In genomic region chr12:116125981-116126566, GRCh38 we compare ENCODE assay signal across 15 cellular contexts.
A peak's percentile ranks its signal among the peaks of the same experiment; 100 is the strongest.
DNase-seq lines count a peak whose midpoint lies in the region; ATAC-seq and TF ChIP-seq lines count a peak whose summit lies in the region.
"Had no signal": no experiment of that assay in that cellular context is flagged by ENCODE, and none has a peak within 500 bp of the region (broad histone marks: within the 10 kb centered on the region; RNA-seq: fewer than 3 reads in every experiment).

No MANE protein-coding gene starts in this region.

- H3K36me3 ChIP-seq in HEK293 (ENCODE audit: control insufficient read depth in 2 of 2, insufficient read depth in 1 of 2, low read length in 2 of 2) (no peaks in the 10 kb centered on the region), neural progenitor cell (no peaks in the 10 kb centered on the region)
- H3K36me3 ChIP-seq: tibial nerve had no signal

- H3K36me3 Mint-ChIP-seq in neural progenitor cell (no peaks in the 10 kb centered on the region), T-cell (no peaks in the 10 kb centered on the region)

- ATAC-seq in esophagus mucosa (peak; percentile 54), GM19035 (IDR thresholded peaks at IDR 0.05; ENCODE audit: unreplicated experiment) (no peak), T-cell (replicated peaks in 1 of 4) (no peak)
- ATAC-seq: activated CD4-positive, CD25-positive, alpha-beta regulatory T cell treated with anti-CD3 and anti-CD28 coated beads, Interleukin-2, amount 50 U/mL, for 24 hours had no signal

- H3K9me3 ChIP-seq in HEK293 (ENCODE audit: control insufficient read depth, insufficient read depth, low read depth, low read length) (no peaks in the 10 kb centered on the region), neural progenitor cell (ENCODE audit: low read depth) (no peaks in the 10 kb centered on the region)
- H3K9me3 ChIP-seq: tibial nerve had no signal

- H3K27ac Mint-ChIP-seq in neural progenitor cell (no peak overlapping the region), T-cell (no peak overlapping the region)

- no peak overlapping the region for H3K27ac ChIP-seq in HEK293 (ENCODE audit: extremely low read depth, low read depth, low read length)
- H3K27ac ChIP-seq in neural progenitor cell, result peak overlapping the region; percentile 61

- H3K4me3 ChIP-seq in HEK293 (ENCODE audit: low read depth, low read length) (no peak overlapping the region), neural progenitor cell (no peak overlapping the region)
- H3K4me3 ChIP-seq: tibial nerve had no signal

- H3K4me1 Mint-ChIP-seq in neural progenitor cell, result peaks cover 74% of the 10 kb centered on the region
- peaks cover 81 to 90% (median 86%) of the 10 kb centered on the region in 3 donors for H3K4me1 Mint-ChIP-seq in T-cell

- DNase-seq in NCI-H226, result peak; percentile 31
- peak; percentile 24 for DNase-seq in neural progenitor cell (ENCODE audit: low spot score)
- no peak for DNase-seq in cerebellar cortex (ENCODE audit: low spot score)
- DNase-seq in T-cell, result no peak
- DNase-seq: COR-L47, dermis blood vessel endothelial cell, left cardiac atrium, NCI-H1048, NCI-H524 treated with DMSO at 0.1 percent for 48 hours had no signal

- H4K20me1 ChIP-seq in neural progenitor cell (ENCODE audit: low read depth), result peaks cover 96% of the 10 kb centered on the region

- H3K4me3 Mint-ChIP-seq in neural progenitor cell (no peak overlapping the region), T-cell (no peak overlapping the region)
- H3K4me3 Mint-ChIP-seq: neural crest cell had no signal

- H3K9me3 Mint-ChIP-seq in neural progenitor cell (no peaks in the 10 kb centered on the region), T-cell (no peaks in the 10 kb centered on the region)
- H3K9me3 Mint-ChIP-seq: neural crest cell had no signal

- no peak overlapping the region for H3K9ac ChIP-seq in neural progenitor cell

- peaks cover 100% of the 10 kb centered on the region for H3K79me2 ChIP-seq in neural progenitor cell (ENCODE audit: low read depth)

- H2AFZ ChIP-seq in neural progenitor cell (replicated peaks), result no peak overlapping the region

- no peaks in the 10 kb centered on the region for H3K27me3 ChIP-seq in neural progenitor cell
- H3K27me3 ChIP-seq: tibial nerve had no signal

- CTCF ChIA-PET in HEK293 (lab: Yijun Ruan, JAX) (no interaction called here), T-cell (lab: Charles Lee) (interaction anchor here in 1 of 2 donors (0.5 kb wide), 1 partner anchor 600 kb away, joined by 3 read pairs; no protein-coding TSS in a partner anchor)

- no peak for TF ChIP-seq CTCF in HEK293 (tag by site-specific recombination; IDR thresholded peaks at IDR 0.05)
- no peak for TF ChIP-seq CTCF in neural progenitor cell (IDR thresholded peaks at IDR 0.05)

- H3K4me1 ChIP-seq in HEK293 (ENCODE audit: control insufficient read depth, insufficient read depth, low read length) (peaks cover 36% of the 10 kb centered on the region), neural progenitor cell (peaks cover 41% of the 10 kb centered on the region)

- POLR2A ChIA-PET in HEK293 (lab: Yijun Ruan, JAX) (no interaction called here), T-cell (lab: Charles Lee) (interaction anchor here in 1 of 2 donors (0.5 to 0.6 kb wide), 2 partner anchors 13 to 53 kb away, joined by 3 to 6 read pairs; no protein-coding TSS in a partner anchor)

- H3F3A ChIP-seq in neural progenitor cell (ENCODE audit: low read depth), result peaks cover 28% of the 10 kb centered on the region

- H3K27me3 Mint-ChIP-seq in neural progenitor cell (ENCODE audit: insufficient read depth, low read depth) (peaks cover 2% of the 10 kb centered on the region), T-cell (no peaks in the 10 kb centered on the region)

- peak overlapping the region; percentile 5 for H3K4me2 ChIP-seq in neural progenitor cell

TF ChIP-seq in HEK293, 187 proteins besides CTCF, POLR2A, EP300 and RAD21:
- TF ChIP-seq ZNF223 (tag by site-specific recombination; IDR thresholded peaks at IDR 0.05) (no peak), PRDM10 (tag by site-specific recombination; IDR thresholded peaks at IDR 0.05) (peak; percentile 91), ZNF600 (tag by site-specific recombination; IDR thresholded peaks at IDR 0.05) (peak; percentile 88)
TF ChIP-seq in HEK293: peak in this region for 2.

Comparison
In these comparisons a context has a peak if more than half of its experiments do, and no peak if none do; other contexts are left out.
1. DNase-seq: peak in NCI-H226 (single experiment) and neural progenitor cell (single experiment); none in cerebellar cortex (single experiment) and T-cell (0 of 34).